6 cellular contexts compared by ENCODE assay signal in the genomic region with DNA sequence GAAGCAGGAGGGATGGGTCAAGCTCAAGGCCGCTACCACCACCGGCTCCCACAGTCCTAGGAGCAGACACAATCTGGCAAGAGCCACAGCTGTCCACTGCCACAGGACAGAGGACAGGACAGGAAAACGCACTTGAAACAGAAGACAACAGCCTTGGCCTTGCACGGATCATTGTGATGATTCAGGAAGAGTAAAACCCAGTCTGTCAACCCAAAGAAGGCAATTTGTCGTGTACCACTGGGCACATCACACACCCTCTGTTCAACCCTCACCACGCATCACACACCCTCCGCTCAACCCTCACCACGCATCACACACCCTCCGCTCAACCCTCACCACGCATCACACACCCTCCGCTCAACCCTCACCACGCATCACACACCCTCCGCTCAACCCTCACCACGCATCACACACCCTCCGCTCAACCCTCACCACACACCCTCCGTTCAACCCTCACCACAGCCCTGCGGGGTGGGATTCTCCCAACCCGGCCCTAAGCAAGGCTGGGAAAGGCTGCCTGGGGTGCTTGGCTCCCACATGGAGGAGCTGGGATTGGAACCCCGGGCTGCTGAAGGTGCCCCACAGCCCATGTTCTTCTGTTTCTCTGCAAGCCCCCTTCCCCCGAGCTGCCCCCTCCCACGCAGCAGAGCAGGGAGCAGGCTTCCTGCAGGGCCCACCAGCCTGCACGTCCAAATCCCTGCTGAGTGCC. TPM values are rescaled to one million over a fixed set of nuclear protein-coding genes. Genes with fewer than 3 reads are reported as not detected.
A peak's percentile ranks its signal among the peaks of the same experiment; 100 is the strongest.
DNase-seq lines count a peak whose midpoint lies in the region; ATAC-seq and TF ChIP-seq lines count a peak whose summit lies in the region.

No MANE protein-coding gene starts in this region.

- TF ChIP-seq CTCF in foreskin keratinocyte (conservative IDR thresholded peaks at IDR 0.05) (no peak), type B pancreatic cell (conservative IDR thresholded peaks at IDR 0.05) (no peak)

- peak overlapping the region; percentile 66 for H3K4me3 Mint-ChIP-seq in activated naive CD4-positive, alpha-beta T cell treated with anti-CD3 and anti-CD28 coated beads, Interleukin-2, amount 50 U/mL, for 24 hours
- H3K4me3 Mint-ChIP-seq in type B pancreatic cell: no peak overlapping the region

- peak overlapping the region; percentile 87 for H3K27ac ChIP-seq in foreskin keratinocyte

- H3K27me3 Mint-ChIP-seq in activated naive CD4-positive, alpha-beta T cell treated with anti-CD3 and anti-CD28 coated beads, Interleukin-2, amount 50 U/mL, for 24 hours: no peaks in the 10 kb centered on the region
- H3K27me3 Mint-ChIP-seq in type B pancreatic cell: no peaks in the 10 kb centered on the region

- H3K27ac Mint-ChIP-seq in activated naive CD4-positive, alpha-beta T cell treated with anti-CD3 and anti-CD28 coated beads, Interleukin-2, amount 50 U/mL, for 24 hours: peak overlapping the region; percentile 87
- peak overlapping the region; percentile 73 for H3K27ac Mint-ChIP-seq in type B pancreatic cell

- no peaks in the 10 kb centered on the region for H3K9me3 Mint-ChIP-seq in activated naive CD4-positive, alpha-beta T cell treated with anti-CD3 and anti-CD28 coated beads, Interleukin-2, amount 50 U/mL, for 24 hours
- H3K9me3 Mint-ChIP-seq in type B pancreatic cell: no peaks in the 10 kb centered on the region

- H3K36me3 Mint-ChIP-seq in activated naive CD4-positive, alpha-beta T cell treated with anti-CD3 and anti-CD28 coated beads, Interleukin-2, amount 50 U/mL, for 24 hours: peaks cover 7% of the 10 kb centered on the region
- peaks cover 4% of the 10 kb centered on the region for H3K36me3 Mint-ChIP-seq in type B pancreatic cell

- H3K4me1 Mint-ChIP-seq in activated naive CD4-positive, alpha-beta T cell treated with anti-CD3 and anti-CD28 coated beads, Interleukin-2, amount 50 U/mL, for 24 hours: peaks cover 88% of the 10 kb centered on the region
- H3K4me1 Mint-ChIP-seq in type B pancreatic cell (ENCODE audit: unreplicated experiment): peaks cover 5% of the 10 kb centered on the region

- no peak for DNase-seq in activated naive CD4-positive, alpha-beta T cell treated with anti-CD3 and anti-CD28 coated beads, Interleukin-2, amount 50 U/mL, for 16 hours
- DNase-seq in foreskin keratinocyte: no peak
- DNase-seq in type B pancreatic cell (ENCODE audit: extremely low spot score, unreplicated experiment): no peak
- DNase-seq in EL: no peak
- no peak for DNase-seq in UCSD-AML1 (lab: John Stamatoyannopoulos, UW; ENCODE audit: unreplicated experiment)

- no peaks in the 10 kb centered on the region for H3K27me3 ChIP-seq in foreskin keratinocyte

- peaks cover 28% of the 10 kb centered on the region for H3K4me1 ChIP-seq in foreskin keratinocyte

- no peak for ATAC-seq in foreskin keratinocyte

RNA-seq across cellular contexts. Expression of a gene that starts 11.3 kb away (rescaled TPM):
- 10.3 and 11.1 TPM in 2 replicates for total RNA-seq in foreskin keratinocyte
- polyA plus RNA-seq in foreskin keratinocyte: 4.7 and 5.3 TPM in 2 replicates
- 20.1 and 47.7 TPM in 2 replicates for total RNA-seq in type B pancreatic cell (ENCODE audit: low replicate concordance)

RNA-seq across cellular contexts. Expression of a gene that starts 22.7 kb away (rescaled TPM):
- 94.9 and 114 TPM in 2 replicates for total RNA-seq in foreskin keratinocyte
- polyA plus RNA-seq in foreskin keratinocyte: 90.4 and 115 TPM in 2 replicates
- 86.6 and 121 TPM in 2 replicates for total RNA-seq in type B pancreatic cell (ENCODE audit: low replicate concordance)

RNA-seq across cellular contexts. Expression of a gene that starts 45.4 kb away (rescaled TPM):
- total RNA-seq in foreskin keratinocyte: 27.3 and 30.8 TPM in 2 replicates
- polyA plus RNA-seq in foreskin keratinocyte: 30.2 and 35.3 TPM in 2 replicates
- total RNA-seq in type B pancreatic cell (ENCODE audit: low replicate concordance): 35.5 and 50.6 TPM in 2 replicates

RNA-seq across cellular contexts. Expression of a gene that starts 52.7 kb away (rescaled TPM):
- total RNA-seq in foreskin keratinocyte (26.3 and 27.8 TPM in 2 replicates), type B pancreatic cell (ENCODE audit: low replicate concordance) (8.6 and 20.2 TPM in 2 replicates)
- 25.7 and 26.9 TPM in 2 replicates for polyA plus RNA-seq in foreskin keratinocyte
